ENCODE assay signal across 8 cellular contexts in genomic region chr4:105707783-105708182, GRCh38. TPM values are rescaled to one million over a fixed set of nuclear protein-coding genes. Genes with fewer than 3 reads are reported as not detected.
DNase-seq lines count a peak whose midpoint lies in the region; ATAC-seq and TF ChIP-seq lines count a peak whose summit lies in the region.

No MANE protein-coding gene starts in this region.

- DNase-seq in choroid plexus epithelial cell (ENCODE audit: low read depth) = peak; percentile 11
- no peak for DNase-seq in CD1c-positive myeloid dendritic cell (ENCODE audit: extremely low spot score)
- no peak for DNase-seq in HPDE6-E6E7 (ENCODE audit: extremely low spot score)

- H3K27me3 Mint-ChIP-seq in IgD-negative memory B cell = no peaks in the 10 kb centered on the region

- H3K27ac ChIP-seq in 22Rv1 (peak overlapping the region; percentile 91), mucosa of rectum (ENCODE audit: low read depth in 2 of 2, low read length in 2 of 2) (peak overlapping the region; percentile 81 to 88)

- no peak for ATAC-seq in HG03354 (IDR thresholded peaks at IDR 0.05; ENCODE audit: poor library complexity, severe bottlenecking, unreplicated experiment)
- ATAC-seq in GM18519 (IDR thresholded peaks at IDR 0.05; ENCODE audit: low FRiP score, unreplicated experiment) = no peak

- H3K36me3 Mint-ChIP-seq in IgD-negative memory B cell = peaks cover 2% of the 10 kb centered on the region

- peak overlapping the region; percentile 87 to 88 for H3K9ac ChIP-seq in mucosa of rectum (ENCODE audit: low read depth in 1 of 2, low read length in 2 of 2)

- H3K4me1 ChIP-seq in mucosa of rectum (ENCODE audit: control insufficient read depth in 2 of 2, insufficient read depth in 2 of 2, low read length in 2 of 2) = peaks cover 9 to 10% of the 10 kb centered on the region in 2 donors

- no peaks in the 10 kb centered on the region for H3K36me3 ChIP-seq in mucosa of rectum (ENCODE audit: control insufficient read depth in 2 of 2, insufficient read depth in 2 of 2, low read length in 2 of 2)

- no peaks in the 10 kb centered on the region for H3K27me3 ChIP-seq in mucosa of rectum (ENCODE audit: control insufficient read depth in 2 of 2, insufficient read depth in 2 of 2, low read length in 2 of 2)

- H3K9me3 ChIP-seq in mucosa of rectum (ENCODE audit: control insufficient read depth in 2 of 2, low read length in 2 of 2) = no peaks in the 10 kb centered on the region

- no peaks in the 10 kb centered on the region for H3K9me3 Mint-ChIP-seq in IgD-negative memory B cell

- peak overlapping the region; percentile 99 to 100 (median 100) for H3K4me3 Mint-ChIP-seq in IgD-negative memory B cell

- H3K4me1 Mint-ChIP-seq in IgD-negative memory B cell = peaks cover 22 to 33% (median 29%) of the 10 kb centered on the region in 3 donors

- peak overlapping the region; percentile 99 for H3K4me3 ChIP-seq in choroid plexus epithelial cell (ENCODE audit: low read depth, low read length)
- H3K4me3 ChIP-seq in mucosa of rectum (ENCODE audit: low read length in 2 of 2) = peak overlapping the region; percentile 88 to 93

- H3K27ac Mint-ChIP-seq in IgD-negative memory B cell = peak overlapping the region; percentile 94 to 99 (median 95)

- no peak for TF ChIP-seq CTCF in 22Rv1 (IDR thresholded peaks at IDR 0.05)
- no peak for TF ChIP-seq CTCF in choroid plexus epithelial cell (conservative IDR thresholded peaks at IDR 0.05; ENCODE audit: low read depth, low read length)

RNA-seq across cellular contexts. Expression of gene INTS12, which starts 0.7 kb away (rescaled TPM):
- 33.0 TPM for polyA plus RNA-seq in IgD-negative memory B cell

RNA-seq across cellular contexts. Expression of gene GSTCD, which starts 0.8 kb away (rescaled TPM):
- 2.0 TPM for polyA plus RNA-seq in IgD-negative memory B cell
